In the genomic region with DNA sequence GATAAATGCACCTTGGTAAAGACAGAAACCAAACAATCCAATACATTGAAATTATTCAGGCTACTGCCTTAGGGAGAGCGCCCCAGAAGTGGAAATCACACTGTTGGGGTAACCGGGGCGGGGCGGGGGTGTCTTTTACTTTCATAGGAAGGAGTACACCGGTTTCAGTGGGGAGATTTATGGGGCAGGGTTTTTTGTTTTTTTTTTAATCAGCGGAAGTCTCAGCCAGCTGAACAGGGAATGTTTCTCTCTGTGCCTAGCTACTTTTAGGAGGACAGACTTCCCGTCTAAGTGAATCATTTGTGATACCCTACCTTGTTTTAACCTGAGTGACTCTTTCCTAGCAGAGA, we compare ENCODE assay signal across 8 cellular contexts. TPM values are rescaled to one million over a fixed set of nuclear protein-coding genes. Genes with fewer than 3 reads are reported as not detected.
A peak's percentile ranks its signal among the peaks of the same experiment; 100 is the strongest.
DNase-seq lines count a peak whose midpoint lies in the region; ATAC-seq and TF ChIP-seq lines count a peak whose summit lies in the region.
"Not testable (repeated sequence)": the region's sequence is repeated elsewhere in the genome, so short reads cannot be mapped to it uniquely, and the experiment has no call there.

No MANE protein-coding gene starts in this region.

- H3K9me3 Mint-ChIP-seq in CD4-positive, alpha-beta T cell; activated CD8-positive, alpha-beta T cell treated with anti-CD3 and anti-CD28 coated beads for 36 hours; naive B cell: not testable (repeated sequence)

- DNase-seq in CD4-positive, alpha-beta T cell; activated CD8-positive, alpha-beta T cell treated with anti-CD3 and anti-CD28 coated beads for 36 hours; naive B cell: not testable (repeated sequence)

- intact Hi-C loops in CD4-positive, alpha-beta T cell (cut with DNase I, micrococcal nuclease); activated CD8-positive, alpha-beta T cell treated with anti-CD3 and anti-CD28 coated beads for 36 hours (cut with micrococcal nuclease): not testable (repeated sequence)

- not testable (repeated sequence) for H3K27ac ChIP-seq in CD4-positive, alpha-beta T cell (ENCODE audit: low read depth, low read length)

- POLR2A ChIA-PET in CD4-positive, alpha-beta T cell (lab: Charles Lee); activated CD8-positive, alpha-beta T cell treated with anti-CD3 and anti-CD28 coated beads for 36 hours (lab: Charles Lee): not testable (repeated sequence)

- H3K4me3 Mint-ChIP-seq in CD4-positive, alpha-beta T cell; activated CD8-positive, alpha-beta T cell treated with anti-CD3 and anti-CD28 coated beads for 36 hours; naive B cell: not testable (repeated sequence)

- H3K27me3 Mint-ChIP-seq in CD4-positive, alpha-beta T cell; activated CD8-positive, alpha-beta T cell treated with anti-CD3 and anti-CD28 coated beads for 36 hours; naive B cell: not testable (repeated sequence)

- not testable (repeated sequence) for H3K9me3 ChIP-seq in CD4-positive, alpha-beta T cell (ENCODE audit: control insufficient read depth, low read length)

- H3K27ac Mint-ChIP-seq in CD4-positive, alpha-beta T cell; activated CD8-positive, alpha-beta T cell treated with anti-CD3 and anti-CD28 coated beads for 36 hours; naive B cell: not testable (repeated sequence)

- TF ChIP-seq CTCF in CD4-positive, alpha-beta T cell (IDR thresholded peaks at IDR 0.05); activated CD8-positive, alpha-beta T cell treated with anti-CD3 and anti-CD28 coated beads for 36 hours (IDR thresholded peaks at IDR 0.05): not testable (repeated sequence)

- peak; percentile 10 for ATAC-seq in CD4-positive, alpha-beta T cell (ENCODE audit: poor library complexity)
- peak; percentile 45 for ATAC-seq in GM18907 (IDR thresholded peaks at IDR 0.05; ENCODE audit: unreplicated experiment)
- ATAC-seq in GM21360 (IDR thresholded peaks at IDR 0.05; ENCODE audit: unreplicated experiment) = peak; percentile 14
- ATAC-seq in GM21825 (IDR thresholded peaks at IDR 0.05; ENCODE audit: unreplicated experiment) = peak; percentile 41
- peak; percentile 31 for ATAC-seq in HG02943 (IDR thresholded peaks at IDR 0.05; ENCODE audit: low read depth, unreplicated experiment)
- peak; percentile 13 for ATAC-seq in HG03280 (IDR thresholded peaks at IDR 0.05; ENCODE audit: unreplicated experiment)
- peak; percentile 32 for ATAC-seq in activated CD8-positive, alpha-beta T cell treated with anti-CD3 and anti-CD28 coated beads for 36 hours
- ATAC-seq in naive B cell (ENCODE audit: low read depth in 2 of 2) = peak; percentile 29

- CTCF ChIA-PET in CD4-positive, alpha-beta T cell (lab: Charles Lee); activated CD8-positive, alpha-beta T cell treated with anti-CD3 and anti-CD28 coated beads for 36 hours (lab: Charles Lee): not testable (repeated sequence)

- H3K36me3 Mint-ChIP-seq in CD4-positive, alpha-beta T cell (ENCODE audit: low read depth); activated CD8-positive, alpha-beta T cell treated with anti-CD3 and anti-CD28 coated beads for 36 hours (ENCODE audit: low read depth); naive B cell: not testable (repeated sequence)

- not testable (repeated sequence) for H3K4me1 Mint-ChIP-seq in CD4-positive, alpha-beta T cell (ENCODE audit: low read depth); activated CD8-positive, alpha-beta T cell treated with anti-CD3 and anti-CD28 coated beads for 36 hours (ENCODE audit: low read depth); naive B cell

- not testable (repeated sequence) for H3K27me3 ChIP-seq in CD4-positive, alpha-beta T cell (ENCODE audit: control insufficient read depth, insufficient read depth, low read length)

RNA-seq across cellular contexts. Expression of a gene that starts 0.7 kb away (rescaled TPM):
- total RNA-seq in CD4-positive, alpha-beta T cell = 10 to 100 TPM; 16.0 TPM
- total RNA-seq in activated CD8-positive, alpha-beta T cell treated with anti-CD3 and anti-CD28 coated beads for 36 hours = 10 to 100 TPM; 20.6 to 21.0 TPM
- polyA plus RNA-seq in naive B cell (ENCODE audit: low read depth in 6 of 6) = 10 to 100 TPM in 1 of 6 donors, 1 to 10 TPM in 5; 2.2 to 11.1 (median 4.7) TPM
